In the genomic region with DNA sequence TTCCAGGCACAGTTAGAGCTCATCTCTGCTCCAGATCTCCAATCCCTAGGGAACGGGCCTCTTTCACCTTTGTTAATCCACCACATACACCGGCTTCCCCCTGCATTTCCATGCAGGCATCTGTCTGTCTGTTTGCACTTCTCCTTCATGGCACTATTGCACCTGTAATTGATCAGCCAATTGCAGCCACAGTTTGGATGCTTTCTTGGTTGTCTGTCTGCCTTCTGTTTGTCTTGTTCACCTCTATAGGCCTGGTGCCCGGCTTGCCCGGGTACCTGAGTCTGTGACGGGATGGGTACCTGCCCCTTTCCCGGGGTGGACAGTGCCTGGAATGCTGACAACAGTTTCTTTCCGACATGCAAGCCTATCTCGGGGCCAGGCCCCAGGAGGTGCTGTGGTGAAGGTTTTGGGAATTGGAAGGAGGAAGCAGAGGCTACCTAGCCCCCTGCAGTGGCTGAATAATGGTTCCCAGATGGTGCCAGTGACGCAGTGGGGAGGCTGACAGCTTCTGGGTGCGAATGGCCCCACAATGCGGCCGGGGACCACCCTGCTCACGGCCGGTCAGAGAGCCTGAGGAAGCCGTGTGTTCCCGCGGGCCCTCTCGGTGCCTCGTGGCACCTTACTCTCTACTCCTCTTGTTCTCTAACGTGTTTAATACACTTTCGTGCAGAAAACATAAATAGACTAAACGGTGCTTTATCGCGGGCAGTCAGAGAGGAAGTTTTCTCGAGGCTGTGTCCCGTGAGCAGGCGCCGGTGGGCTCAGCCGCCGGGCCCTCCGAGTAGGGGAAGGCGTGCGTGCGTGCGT, we compare ENCODE assay signal across 8 cellular contexts. TPM values are rescaled to one million over a fixed set of nuclear protein-coding genes. Genes with fewer than 3 reads are reported as not detected.
DNase-seq lines count a peak whose midpoint lies in the region; ATAC-seq, FAIRE-seq and TF ChIP-seq lines count a peak whose summit lies in the region.

No MANE protein-coding gene starts in this region.

- FAIRE-seq in keratinocyte (lab: Jason Lieb, UNC), result no peak

- TF ChIP-seq CTCF in GM10266 (IDR thresholded peaks at IDR 0.05; ENCODE audit: control insufficient read depth, insufficient read depth, low read depth, missing control alignments), result no peak
- no peak for TF ChIP-seq CTCF in keratinocyte (optimal IDR thresholded peaks at IDR 0.05 in 1 of 3, IDR thresholded peaks at IDR 0.05 in 1 of 3, conservative IDR thresholded peaks at IDR 0.05 in 1 of 3; ENCODE audit: extremely low read depth in 1 of 3, insufficient read depth in 2 of 3, low read length in 3 of 3)
- no peak for TF ChIP-seq CTCF in testis (IDR thresholded peaks at IDR 0.05)

- H3K36me3 ChIP-seq in keratinocyte (ENCODE audit: control insufficient read depth in 2 of 2, extremely low read depth in 1 of 2, insufficient read depth in 2 of 2, low read length in 2 of 2) (no peaks in the 10 kb centered on the region), testis (ENCODE audit: low read depth, missing control alignments) (no peaks in the 10 kb centered on the region)

- H3K36me3 Mint-ChIP-seq in activated naive CD8-positive, alpha-beta T cell, result no peaks in the 10 kb centered on the region

- no peaks in the 10 kb centered on the region for H3K79me2 ChIP-seq in keratinocyte (ENCODE audit: control insufficient read depth, insufficient read depth, low read length)

- no peaks in the 10 kb centered on the region for H3K9me3 Mint-ChIP-seq in activated naive CD8-positive, alpha-beta T cell (ENCODE audit: low read depth)

- no peaks in the 10 kb centered on the region for H3K9me3 ChIP-seq in keratinocyte (ENCODE audit: control insufficient read depth, low read depth, low read length)
- no peaks in the 10 kb centered on the region for H3K9me3 ChIP-seq in testis

- H3K9me1 ChIP-seq in keratinocyte (ENCODE audit: control insufficient read depth, extremely low read depth, insufficient read depth, low read length), result no peaks in the 10 kb centered on the region

- peaks cover 11% of the 10 kb centered on the region for H3K4me1 Mint-ChIP-seq in activated naive CD8-positive, alpha-beta T cell (ENCODE audit: low read depth)

- peaks cover 3% of the 10 kb centered on the region for H3K27me3 Mint-ChIP-seq in activated naive CD8-positive, alpha-beta T cell

- peaks cover 41% of the 10 kb centered on the region for H3K27me3 ChIP-seq in keratinocyte (ENCODE audit: control insufficient read depth, extremely low read depth, insufficient read depth, low read length)
- H3K27me3 ChIP-seq in testis, result no peaks in the 10 kb centered on the region

- H3K27ac ChIP-seq in keratinocyte (ENCODE audit: control insufficient read depth, insufficient read depth, low read length) (no peak overlapping the region), testis (no peak overlapping the region)

- H3K4me1 ChIP-seq in keratinocyte (ENCODE audit: control insufficient read depth, extremely low read depth, insufficient read depth, low read length), result no peaks in the 10 kb centered on the region
- H3K4me1 ChIP-seq in testis, result peaks cover 3% of the 10 kb centered on the region

- no peak for TF ChIP-seq POLR2A in testis (IDR thresholded peaks at IDR 0.05)

- no peaks in the 10 kb centered on the region for H4K20me1 ChIP-seq in keratinocyte (ENCODE audit: control insufficient read depth, extremely low read depth, insufficient read depth, low read length)

- H3K9ac ChIP-seq in keratinocyte (ENCODE audit: control insufficient read depth, extremely low read depth, insufficient read depth, low read length), result no peak overlapping the region

- H3K27ac Mint-ChIP-seq in activated naive CD8-positive, alpha-beta T cell, result no peak overlapping the region

- peak; percentile 37 for DNase-seq in GM10266 (ENCODE audit: extremely low spot score)
- no peak for DNase-seq in keratinocyte (ENCODE audit: low read depth, low spot score)
- DNase-seq in testis, result peak; percentile 24
- no peak for DNase-seq in D341Med (ENCODE audit: low spot score)
- no peak for DNase-seq in epidermal melanocyte (ENCODE audit: insufficient read length, low spot score)

- no peak overlapping the region for H2AFZ ChIP-seq in keratinocyte (ENCODE audit: control insufficient read depth, low read length)

- intact Hi-C loops in testis (cut with DNase I; ENCODE audit: low total_unique reads), result loop anchor here (5.0 kb wide), 1 partner anchor 105 kb away; no protein-coding TSS in a partner anchor

- H3K4me3 ChIP-seq in keratinocyte (ENCODE audit: control insufficient read depth in 2 of 3, extremely low read depth in 1 of 3, insufficient read depth in 2 of 3, low read depth in 1 of 3, low read length in 3 of 3), result peak overlapping the region in 2 of 3 experiments; percentile 3 to 41
- peak overlapping the region; percentile 61 to 62 for H3K4me3 ChIP-seq in testis

- dilution Hi-C loops in keratinocyte (cut with MboI; ENCODE audit: extremely low pct_ligation_motif_present, low sequenced_read_pairs), result no loop called here

- H3K4me2 ChIP-seq in keratinocyte (ENCODE audit: control insufficient read depth, extremely low read depth, insufficient read depth, low read depth, low read length), result peak overlapping the region; percentile 67

- ATAC-seq in HG02610 (IDR thresholded peaks at IDR 0.05; ENCODE audit: unreplicated experiment) (peak; percentile 15), GM21717 (IDR thresholded peaks at IDR 0.05; ENCODE audit: unreplicated experiment) (no peak)

- H3K4me3 Mint-ChIP-seq in activated naive CD8-positive, alpha-beta T cell, result peak overlapping the region; percentile 70

- 22 to 35% methylated on average over 12 to 35 of the region's 35 CpGs for WGBS in testis, 2 donors

RNA-seq across cellular contexts. Expression of gene RAB6B, which starts 31.3 kb away (rescaled TPM):
- 2.2 to 5.5 TPM (median 2.9 TPM) in 3 replicates for polyA plus RNA-seq in keratinocyte
- 2.1 TPM for polyA plus RNA-seq in keratinocyte (2011; ENCODE audit: low read depth)
- polyA plus RNA-seq in keratinocyte (2011; cell fraction: cytosol; rRNA removed), result 5.9 and 6.5 TPM in 2 replicates
- 6.3 and 7.9 TPM in 2 replicates for polyA plus RNA-seq in keratinocyte (2011; cell fraction: nucleus; rRNA removed)
- polyA plus RNA-seq in keratinocyte (2012; ENCODE audit: low replicate concordance), result 1.6 and 4.3 TPM in 2 replicates
- 2.0 to 9.2 TPM (median 6.3 TPM) in 3 replicates for polyA minus RNA-seq in keratinocyte
- polyA minus RNA-seq in keratinocyte (2011; cell fraction: cytosol; rRNA and poly(A)+ RNA removed), result 2.7 TPM
- polyA minus RNA-seq in keratinocyte (2011; cell fraction: nucleus; rRNA and poly(A)+ RNA removed), result 3.4 and 4.8 TPM in 2 replicates
- 1 to 10 TPM; 5.1 to 7.0 TPM for total RNA-seq in testis
- polyA plus RNA-seq in testis (ENCODE audit: insufficient read depth, low read depth, low replicate concordance), result 8.6 TPM

Comparison
In these comparisons a context has a peak if more than half of its experiments do, and no peak if none do; other contexts are left out.
1. DNase-seq: peak in GM10266 (single experiment) and testis (single experiment); none in keratinocyte (single experiment), D341Med (single experiment) and epidermal melanocyte (single experiment).